Comparison of ENCODE assay signal across 20 cellular contexts in genomic region chr1:10914056-10914455, GRCh38.
DNase-seq lines count a peak whose midpoint lies in the region; ATAC-seq and TF ChIP-seq lines count a peak whose summit lies in the region.
"Had no signal": no experiment of that assay in that cellular context is flagged by ENCODE, and none has a peak within 500 bp of the region (broad histone marks: within the 10 kb centered on the region; RNA-seq: fewer than 3 reads in every experiment).

No MANE protein-coding gene starts in this region.

- H3K4me3 ChIP-seq in H7 (ENCODE audit: insufficient read depth, low read depth, low read length) (no peak overlapping the region), neuronal stem cell (ENCODE audit: low read length in 2 of 2) (no peak overlapping the region), upper lobe of right lung (no peak overlapping the region), OCI-LY7 (ENCODE audit: low read depth, low read length, poor library complexity, severe bottlenecking) (no peak overlapping the region), A673 (ENCODE audit: low read depth, low read length, poor library complexity, severe bottlenecking) (no peak overlapping the region)
- H3K4me3 ChIP-seq: BLaER1 treated with 17β-estradiol and CSF1 and Interleukin-3, amounts not matched to agents 10 nM and 100 nM; GM23338; HAP-1 had no signal

- ATAC-seq in T-helper 17 cell (no peak), upper lobe of right lung (no peak)
- ATAC-seq: GM23338 had no signal

- H3K18ac ChIP-seq in neuronal stem cell (ENCODE audit: low read length) = no peak overlapping the region

- H3K9me3 ChIP-seq in T-helper 17 cell (ENCODE audit: control insufficient read depth, low read length, poor library complexity, severe bottlenecking) = no peaks in the 10 kb centered on the region
- H3K9me3 ChIP-seq in neuronal stem cell (replicated peaks in 1 of 2; ENCODE audit: control insufficient read depth in 2 of 2, insufficient read depth in 1 of 2, low read depth in 1 of 2, low read length in 2 of 2) = no peaks in the 10 kb centered on the region
- H3K9me3 ChIP-seq in upper lobe of right lung = no peaks in the 10 kb centered on the region
- H3K9me3 ChIP-seq in OCI-LY7 (ENCODE audit: low read length) = no peaks in the 10 kb centered on the region
- H3K9me3 ChIP-seq in A673 (ENCODE audit: low read depth, low read length, poor library complexity, severe bottlenecking) = no peaks in the 10 kb centered on the region
- H3K9me3 ChIP-seq: BE2C, HAP-1 had no signal

- H3K36me3 ChIP-seq in H7 (replicated peaks; ENCODE audit: control insufficient read depth, insufficient read depth, low read length) (no peaks in the 10 kb centered on the region), neuronal stem cell (replicated peaks in 1 of 2; ENCODE audit: control insufficient read depth in 2 of 2, insufficient read depth in 2 of 2, low read length in 2 of 2) (no peaks in the 10 kb centered on the region), upper lobe of right lung (no peaks in the 10 kb centered on the region), OCI-LY7 (ENCODE audit: insufficient read depth, low read length) (no peaks in the 10 kb centered on the region), A673 (ENCODE audit: insufficient read depth, low read length, poor library complexity, severe bottlenecking) (no peaks in the 10 kb centered on the region)
- H3K36me3 ChIP-seq: BE2C; BLaER1 treated with 17β-estradiol and CSF1 and Interleukin-3, amounts not matched to agents 10 nM and 100 nM; HAP-1 had no signal

- no peaks in the 10 kb centered on the region for H3K36me3 Mint-ChIP-seq in T-helper 17 cell (ENCODE audit: low read depth)
- H3K36me3 Mint-ChIP-seq: CD14-positive monocyte; CD8-positive, alpha-beta memory T cell had no signal

- no peak overlapping the region for H2BK5ac ChIP-seq in neuronal stem cell (ENCODE audit: low read length)

- CTCF ChIA-PET in OCI-LY7 (lab: Charles Lee; ENCODE audit: unreplicated experiment) (no interaction called here), A673 (lab: Charles Lee) (no interaction called here)

- H3K27ac ChIP-seq in neuronal stem cell (replicated peaks; ENCODE audit: low read length) (no peak overlapping the region), upper lobe of right lung (no peak overlapping the region), OCI-LY7 (ENCODE audit: low read depth, low read length, poor library complexity, severe bottlenecking) (no peak overlapping the region), A673 (ENCODE audit: low read depth, low read length, poor library complexity, severe bottlenecking) (no peak overlapping the region)
- H3K27ac ChIP-seq: 22Rv1; BLaER1 treated with 17β-estradiol and CSF1 and Interleukin-3, amounts not matched to agents 10 nM and 100 nM had no signal

- H3K14ac ChIP-seq in neuronal stem cell (ENCODE audit: low read length) = no peak overlapping the region

- H3K23ac ChIP-seq in neuronal stem cell (ENCODE audit: low read depth, low read length, poor library complexity) = no peak overlapping the region

- H3K4ac ChIP-seq in neuronal stem cell (ENCODE audit: low read length) = no peak overlapping the region

- H3K9me2 ChIP-seq in OCI-LY7 (ENCODE audit: insufficient read depth, low read length) = no peaks in the 10 kb centered on the region

- H2AFZ ChIP-seq in neuronal stem cell (ENCODE audit: low read length) (no peak overlapping the region), OCI-LY7 (ENCODE audit: low read length) (no peak overlapping the region)
- H2AFZ ChIP-seq: GM23338 had no signal

- no peak overlapping the region for H3K4me3 Mint-ChIP-seq in T-helper 17 cell
- H3K4me3 Mint-ChIP-seq: CD14-positive monocyte; CD4-positive, alpha-beta T cell; CD8-positive, alpha-beta memory T cell; GM23338 had no signal

- H2BK15ac ChIP-seq in neuronal stem cell (ENCODE audit: low read length) = peak overlapping the region; percentile 63

- H3K27me3 ChIP-seq in H7 (ENCODE audit: control insufficient read depth, insufficient read depth, low read length) (no peaks in the 10 kb centered on the region), neuronal stem cell (ENCODE audit: control insufficient read depth in 3 of 3, insufficient read depth in 3 of 3, low read depth in 1 of 3, low read length in 3 of 3) (peaks cover 0 to 19% (median 0%) of the 10 kb centered on the region in 3 experiments), upper lobe of right lung (no peaks in the 10 kb centered on the region), A673 (replicated peaks; ENCODE audit: insufficient read depth, low read depth, low read length, poor library complexity) (no peaks in the 10 kb centered on the region)
- H3K27me3 ChIP-seq: BE2C had no signal

- peaks cover 2% of the 10 kb centered on the region for H3K79me1 ChIP-seq in neuronal stem cell (ENCODE audit: low read depth, low read length)

- H3K27me3 Mint-ChIP-seq in T-helper 17 cell = peaks cover 10% of the 10 kb centered on the region

- H4K91ac ChIP-seq in neuronal stem cell (ENCODE audit: low read depth, low read length, poor library complexity) = no peak overlapping the region

- H2AK5ac ChIP-seq in neuronal stem cell (ENCODE audit: low read depth, low read length) = peak overlapping the region; percentile 77

- POLR2A ChIA-PET in OCI-LY7 (lab: Charles Lee) = no interaction called here
- POLR2A ChIA-PET in A673 (lab: Charles Lee; ENCODE audit: low non-redundant PET) = no interaction called here

- peaks cover 12 to 16% of the 10 kb centered on the region in 2 donors for H3K4me1 ChIP-seq in neuronal stem cell (ENCODE audit: control insufficient read depth in 2 of 2, insufficient read depth in 1 of 2, low read depth in 1 of 2, low read length in 2 of 2)
- no peaks in the 10 kb centered on the region for H3K4me1 ChIP-seq in upper lobe of right lung
- H3K4me1 ChIP-seq in OCI-LY7 (ENCODE audit: insufficient read depth, low read length, poor library complexity, severe bottlenecking) = peaks cover 15% of the 10 kb centered on the region
- no peaks in the 10 kb centered on the region for H3K4me1 ChIP-seq in A673 (ENCODE audit: insufficient read depth, low read length, poor library complexity, severe bottlenecking)
- H3K4me1 ChIP-seq: HAP-1 had no signal

- intact Hi-C loops in upper lobe of right lung (cut with DNase I) = no loop called here
- intact Hi-C loops in OCI-LY7 (cut with micrococcal nuclease; ENCODE audit: unreplicated experiment) = no loop called here
- intact Hi-C loops in A673 (cut with micrococcal nuclease; ENCODE audit: unreplicated experiment) = no loop called here

- peaks cover 18% of the 10 kb centered on the region for H3K4me1 Mint-ChIP-seq in T-helper 17 cell

- H4K20me1 ChIP-seq in OCI-LY7 (ENCODE audit: insufficient read depth, low read length) = no peaks in the 10 kb centered on the region

- no peak overlapping the region for H3K9ac ChIP-seq in neuronal stem cell (ENCODE audit: low read depth, low read length, poor library complexity)
- H3K9ac ChIP-seq: BLaER1 treated with 17β-estradiol and CSF1 and Interleukin-3, amounts not matched to agents 10 nM and 100 nM had no signal

- no peak for TF ChIP-seq CTCF in upper lobe of right lung (IDR thresholded peaks at IDR 0.05)
- TF ChIP-seq CTCF in OCI-LY7 (conservative IDR thresholded peaks at IDR 0.05; ENCODE audit: low read length) = no peak
- TF ChIP-seq CTCF in A673 (conservative IDR thresholded peaks at IDR 0.05; ENCODE audit: low read depth, low read length) = no peak

- peak overlapping the region; percentile 43 for H3K27ac Mint-ChIP-seq in T-helper 17 cell
- H3K27ac Mint-ChIP-seq: CD14-positive monocyte; CD4-positive, alpha-beta T cell; CD8-positive, alpha-beta memory T cell; GM23338 had no signal

- no CpG with 5 or more reads among the region's 5 CpGs for WGBS in neuronal stem cell (ENCODE audit: extremely low coverage in 2 of 2, insufficient read length in 2 of 2, insufficient replicate concordance in 1 of 2), 2 donors

- H3K79me2 ChIP-seq in OCI-LY7 (ENCODE audit: insufficient read depth, low read depth, low read length) = no peaks in the 10 kb centered on the region

- H4K8ac ChIP-seq in neuronal stem cell (ENCODE audit: low read depth, low read length) = no peak overlapping the region

- H3K4me2 ChIP-seq in neuronal stem cell (ENCODE audit: insufficient read depth, low read length, poor library complexity, severe bottlenecking) (no peak overlapping the region), OCI-LY7 (ENCODE audit: low read length) (no peak overlapping the region)
- H3K4me2 ChIP-seq: GM23338 had no signal

- DNase-seq in H7 = peak; percentile 28
- DNase-seq in T-helper 17 cell = no peak
- no peak for DNase-seq in neuronal stem cell (ENCODE audit: low spot score)
- peak; percentile 31 for DNase-seq in upper lobe of right lung
- no peak for DNase-seq in OCI-LY7 (ENCODE audit: low spot score)
- DNase-seq in A673 (ENCODE audit: low spot score) = no peak
- no peak for DNase-seq in epidermal melanocyte (ENCODE audit: insufficient read length, low spot score)
- DNase-seq: ACHN; AML-193; BE2C; CD4-positive, alpha-beta T cell; DMS53; DMS79 treated with DMSO at 0.1 percent for 48 hours; GF-D8 had no signal

- no TSS peak for BruUV-seq in OCI-LY7 (replicated peaks; lab: Mats Ljungman, UMichigan)
- BruUV-seq in A673 (replicated peaks; lab: Mats Ljungman, UMichigan) = no TSS peak

- H2BK12ac ChIP-seq in neuronal stem cell (ENCODE audit: low read length) = no peak overlapping the region

- no peak overlapping the region for H2BK120ac ChIP-seq in neuronal stem cell (ENCODE audit: low read depth, low read length)

Comparison
In these comparisons a context has a peak if more than half of its experiments do, and no peak if none do; other contexts are left out.
1. DNase-seq: peak in H7 (single experiment) and upper lobe of right lung (single experiment); none in T-helper 17 cell (0 of 3), neuronal stem cell (single experiment), OCI-LY7 (single experiment), A673 (single experiment) and epidermal melanocyte (single experiment).